In the genomic region with DNA sequence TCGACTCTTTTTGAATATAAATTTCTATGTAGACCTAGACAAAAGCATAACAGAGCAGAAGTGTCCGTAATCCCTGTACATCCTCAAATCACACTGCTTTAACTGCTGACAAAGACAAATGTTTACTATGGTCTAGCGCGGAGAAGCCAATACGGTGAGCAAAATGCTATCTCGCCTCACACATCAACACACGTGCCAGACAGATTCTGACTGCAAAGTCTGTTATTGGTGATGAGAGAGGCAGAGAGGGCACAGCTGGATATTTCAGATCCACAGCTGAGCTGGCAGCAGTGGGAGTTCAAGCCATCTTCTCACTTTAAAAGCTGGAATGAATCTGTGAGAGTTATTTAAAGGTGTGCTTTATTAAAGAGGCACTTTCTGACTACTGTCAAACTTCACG, we compare ENCODE assay signal across 27 cellular contexts.
DNase-seq lines count a peak whose midpoint lies in the region; ATAC-seq, FAIRE-seq and TF ChIP-seq lines count a peak whose summit lies in the region.
"Had no signal": no experiment of that assay in that cellular context is flagged by ENCODE, and none has a peak within 500 bp of the region (broad histone marks: within the 10 kb centered on the region; RNA-seq: fewer than 3 reads in every experiment).

No MANE protein-coding gene starts in this region.

- H3K4me2 ChIP-seq in K562 (ENCODE audit: insufficient read depth, low read length), result no peak overlapping the region

- peaks cover 43% of the 10 kb centered on the region for H3K4me1 Mint-ChIP-seq in nephron progenitor cell
- peaks cover 4 to 14% of the 10 kb centered on the region in 2 donors for H3K4me1 Mint-ChIP-seq in stimulated activated naive B cell treated with anti-CD40 and anti-IgM and Interleukin-4, amounts not matched to agents 10 μg/mL and 1 μg/mL and 100 μg/mL, for 72 hours

- POLR2A ChIA-PET in K562 (lab: Yijun Ruan, JAX), result interaction anchor here (1.7 kb wide), 1 partner anchor 9 kb away, joined by 5 read pairs; no protein-coding TSS in a partner anchor

- no peak overlapping the region for H3K27ac ChIP-seq in K562 (ENCODE audit: extremely low read depth, low read depth, low read length)
- H3K27ac ChIP-seq: C4-2B, HL-60, SJSA1 had no signal

- peak; percentile 5 for DNase-seq in COR-L47 (lab: John Stamatoyannopoulos, UW)
- peak; percentile 60 for DNase-seq in NCI-H146 (lab: John Stamatoyannopoulos, UW)
- DNase-seq in K562 (ENCODE audit: extremely low read depth in 1 of 4, low spot score in 3 of 4), result no peak
- no peak for DNase-seq in nephron progenitor cell
- DNase-seq in stimulated activated naive B cell treated with anti-CD40 and anti-IgM and Interleukin-4, amounts not matched to agents 10 μg/mL and 1 μg/mL and 100 μg/mL, for 72 hours, result no peak
- DNase-seq in NCI-H187 (lab: John Stamatoyannopoulos, UW), result no peak
- no peak for DNase-seq in dedifferentiated amniotic fluid mesenchymal stem cell (ENCODE audit: extremely low spot score)
- DNase-seq: CD8-positive, alpha-beta T cell; DMS 273 treated with DMSO at 0.1 percent for 48 hours; DMS79; EL; GDM1; GOT3; HCEC 1CT; NCI-H1092; NCI-H1417 treated with DMSO at 0.1 percent for 48 hours; NCI-H2081 treated with DMSO at 0.1 percent for 48 hours; NCI-H2171; NCI-H524; NCI-H774; PC-3 had no signal

- H3K27me3 ChIP-seq in K562 (ENCODE audit: control insufficient read depth in 2 of 2, insufficient read depth in 2 of 2, low read length in 2 of 2), result no peaks in the 10 kb centered on the region
- H3K27me3 ChIP-seq: SJSA1 had no signal

- WGBS in K562 (ENCODE audit: insufficient coverage, low coverage, missing lambda C conversion rate), result 42% methylated on average over 8 of the region's 8 CpGs

- H3K4me3 ChIP-seq in K562, result no peak overlapping the region
- H3K4me3 ChIP-seq: GM12878, SJSA1 had no signal

- H4K20me1 ChIP-seq in K562 (replicated peaks; ENCODE audit: control insufficient read depth, insufficient read depth, low read length), result peaks cover 14% of the 10 kb centered on the region

- H3K36me3 ChIP-seq in K562 (ENCODE audit: control insufficient read depth, insufficient read depth, low read length), result no peaks in the 10 kb centered on the region
- H3K36me3 ChIP-seq: SJSA1 had no signal

- TF ChIP-seq CTCF in K562 (IDR thresholded peaks at IDR 0.05 in 2 of 3, conservative IDR thresholded peaks at IDR 0.05 in 1 of 3; ENCODE audit: insufficient read depth in 2 of 3, low read depth in 1 of 3, low read length in 3 of 3) (no peak), nephron progenitor cell (IDR thresholded peaks at IDR 0.05) (no peak)

- TF ChIP-seq POLR2A in K562 (conservative IDR thresholded peaks at IDR 0.05), result no peak

- no peak overlapping the region for H2AFZ ChIP-seq in K562 (ENCODE audit: low read depth, low read length)

- CTCF ChIA-PET in K562 (lab: Yijun Ruan, JAX; ENCODE audit: low intra/inter-chr PET ratio), result no interaction called here

- peaks cover 13% of the 10 kb centered on the region for H3K9me3 Mint-ChIP-seq in nephron progenitor cell
- H3K9me3 Mint-ChIP-seq in stimulated activated naive B cell treated with anti-CD40 and anti-IgM and Interleukin-4, amounts not matched to agents 10 μg/mL and 1 μg/mL and 100 μg/mL, for 72 hours, result peaks cover 0 to 2% of the 10 kb centered on the region in 2 donors
- H3K9me3 Mint-ChIP-seq: CD8-positive, alpha-beta T cell; IgD-negative memory B cell had no signal

- BruUV-seq in K562 (replicated peaks; lab: Mats Ljungman, UMichigan), result no TSS peak

- no peak for FAIRE-seq in K562 (lab: Jason Lieb, UNC)
- FAIRE-seq: GM12878 had no signal

- H3K9me3 ChIP-seq in K562 (replicated peaks; ENCODE audit: control insufficient read depth, insufficient read depth, low read depth, low read length), result no peaks in the 10 kb centered on the region
- H3K9me3 ChIP-seq: SJSA1 had no signal

- no peak for TF ChIP-seq EP300 in K562 (IDR thresholded peaks at IDR 0.05; ENCODE audit: low read length)

- H3K4me1 ChIP-seq in K562 (replicated peaks in 1 of 2; ENCODE audit: control insufficient read depth in 2 of 2, insufficient read depth in 2 of 2, low read length in 2 of 2), result no peaks in the 10 kb centered on the region
- H3K4me1 ChIP-seq: SJSA1 had no signal

- no peaks in the 10 kb centered on the region for H3K27me3 Mint-ChIP-seq in nephron progenitor cell (ENCODE audit: low read depth, poor library complexity)
- no peaks in the 10 kb centered on the region for H3K27me3 Mint-ChIP-seq in stimulated activated naive B cell treated with anti-CD40 and anti-IgM and Interleukin-4, amounts not matched to agents 10 μg/mL and 1 μg/mL and 100 μg/mL, for 72 hours
- H3K27me3 Mint-ChIP-seq: B cell, IgD-negative memory B cell had no signal

- in situ Hi-C loops in K562 (cut with MboI), result no loop called here

- peaks cover 62% of the 10 kb centered on the region for H3K79me2 ChIP-seq in K562 (ENCODE audit: control insufficient read depth, insufficient read depth, low read length)

- H3K36me3 Mint-ChIP-seq in nephron progenitor cell (ENCODE audit: low read depth), result peaks cover 15% of the 10 kb centered on the region
- H3K36me3 Mint-ChIP-seq in stimulated activated naive B cell treated with anti-CD40 and anti-IgM and Interleukin-4, amounts not matched to agents 10 μg/mL and 1 μg/mL and 100 μg/mL, for 72 hours, result peaks cover 0 to 4% of the 10 kb centered on the region in 2 donors

- no peaks in the 10 kb centered on the region for H3K9me1 ChIP-seq in K562 (ENCODE audit: control insufficient read depth, insufficient read depth, low read length)

- no peak for TF ChIP-seq RAD21 in K562 (CRISPR knock-in tag; conservative IDR thresholded peaks at IDR 0.05 in 1 of 2, IDR thresholded peaks at IDR 0.05 in 1 of 2)

- intact Hi-C loops in K562 (cut with micrococcal nuclease), result no loop called here

- H3K27ac Mint-ChIP-seq in nephron progenitor cell, result peak overlapping the region; percentile 57
- H3K27ac Mint-ChIP-seq in stimulated activated naive B cell treated with anti-CD40 and anti-IgM and Interleukin-4, amounts not matched to agents 10 μg/mL and 1 μg/mL and 100 μg/mL, for 72 hours, result no peak overlapping the region
- H3K27ac Mint-ChIP-seq: B cell; CD8-positive, alpha-beta T cell; IgD-negative memory B cell had no signal

- no peak overlapping the region for H3K4me3 Mint-ChIP-seq in nephron progenitor cell
- H3K4me3 Mint-ChIP-seq in stimulated activated naive B cell treated with anti-CD40 and anti-IgM and Interleukin-4, amounts not matched to agents 10 μg/mL and 1 μg/mL and 100 μg/mL, for 72 hours, result no peak overlapping the region
- H3K4me3 Mint-ChIP-seq: B cell; CD8-positive, alpha-beta T cell; IgD-negative memory B cell had no signal

- no peak for ATAC-seq in K562
- no peak for ATAC-seq in stimulated activated naive B cell treated with anti-CD40 and anti-IgM and Interleukin-4, amounts not matched to agents 10 μg/mL and 1 μg/mL and 100 μg/mL, for 72 hours (replicated peaks)
- ATAC-seq: CD8-positive, alpha-beta T cell; GM12878; PC-3 had no signal

- no peak overlapping the region for H3K9ac ChIP-seq in K562 (ENCODE audit: insufficient read depth in 1 of 2, low read depth in 2 of 2, low read length in 2 of 2)

TF ChIP-seq in K562, 482 proteins besides CTCF, POLR2A, EP300 and RAD21:
- TF ChIP-seq, protein P1, sequence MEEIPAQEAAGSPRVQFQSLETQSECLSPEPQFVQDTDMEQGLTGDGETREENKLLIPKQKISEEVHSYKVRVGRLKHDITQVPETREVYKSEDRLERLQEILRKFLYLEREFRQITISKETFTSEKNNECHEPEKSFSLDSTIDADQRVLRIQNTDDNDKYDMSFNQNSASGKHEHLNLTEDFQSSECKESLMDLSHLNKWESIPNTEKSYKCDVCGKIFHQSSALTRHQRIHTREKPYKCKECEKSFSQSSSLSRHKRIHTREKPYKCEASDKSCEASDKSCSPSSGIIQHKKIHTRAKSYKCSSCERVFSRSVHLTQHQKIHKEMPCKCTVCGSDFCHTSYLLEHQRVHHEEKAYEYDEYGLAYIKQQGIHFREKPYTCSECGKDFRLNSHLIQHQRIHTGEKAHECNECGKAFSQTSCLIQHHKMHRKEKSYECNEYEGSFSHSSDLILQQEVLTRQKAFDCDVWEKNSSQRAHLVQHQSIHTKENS (CRISPR knock-in tag; IDR thresholded peaks at IDR 0.05), result no peak
- 0 out of 2 replicates have a peak, but pooled peaks have one; percentile 10 for TF ChIP-seq CBFA2T3 (IDR thresholded peaks at IDR 0.05)

Comparison
In these comparisons a context has a peak if more than half of its experiments do, and no peak if none do; other contexts are left out.
1. DNase-seq: peak in COR-L47 (single experiment) and NCI-H146 (single experiment); none in K562 (0 of 4), nephron progenitor cell (single experiment), stimulated activated naive B cell treated with anti-CD40 and anti-IgM and Interleukin-4, amounts not matched to agents 10 μg/mL and 1 μg/mL and 100 μg/mL, for 72 hours (single experiment), NCI-H187 (0 of 2) and dedifferentiated amniotic fluid mesenchymal stem cell (single experiment).